ENCODE assay signal across 16 cellular contexts in the genomic region with DNA sequence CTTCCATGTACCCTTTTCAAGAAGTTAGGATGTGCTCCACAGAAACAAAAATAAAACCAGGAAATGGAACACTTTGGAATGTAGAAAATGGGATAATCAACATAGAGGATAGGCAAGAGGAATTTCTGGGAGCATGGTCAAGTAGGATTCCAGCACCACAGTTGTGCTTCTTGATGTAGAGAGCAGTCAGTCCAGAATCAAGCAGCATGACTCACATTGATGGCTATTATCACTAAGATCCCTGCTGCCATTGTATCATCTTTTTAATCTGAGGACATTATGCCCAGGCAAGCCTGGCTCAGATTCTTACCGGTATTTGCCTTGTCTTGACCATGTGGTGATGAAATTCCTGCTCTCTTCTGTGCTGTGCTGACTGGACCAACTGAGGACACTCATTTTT. TPM values are rescaled to one million over a fixed set of nuclear protein-coding genes. Genes with fewer than 3 reads are reported as not detected.
DNase-seq lines count a peak whose midpoint lies in the region; ATAC-seq and TF ChIP-seq lines count a peak whose summit lies in the region.
"Had no signal": no experiment of that assay in that cellular context is flagged by ENCODE, and none has a peak within 500 bp of the region (broad histone marks: within the 10 kb centered on the region; RNA-seq: fewer than 3 reads in every experiment).

No MANE protein-coding gene starts in this region.

- in situ Hi-C loops in astrocyte of the cerebellum (cut with HindIII; ENCODE audit: low sequenced_read_pairs): no loop called here

- DNase-seq in activated naive CD8-positive, alpha-beta T cell treated with anti-CD3 and anti-CD28 coated beads, Interleukin-2, amount 50 U/mL, for 24 hours: no peak
- DNase-seq in astrocyte of the cerebellum (ENCODE audit: low read depth) (peak; percentile 40), foreskin keratinocyte (peak; percentile 42 to 71), amniotic stem cell (lab: John Stamatoyannopoulos, UW) (no peak), OCI-M2 (lab: John Stamatoyannopoulos, UW; ENCODE audit: unreplicated experiment) (no peak)
- DNase-seq: activated CD4-positive, alpha-beta T cell treated with anti-CD3 and anti-CD28 coated beads, Interleukin-2, amount 50 U/mL, for 48 hours; KG1; NCI-H1694 treated with DMSO at 0.1 percent for 48 hours; NCI-H69; T1000 had no signal

- peaks cover 31% of the 10 kb centered on the region for H3K4me1 Mint-ChIP-seq in activated naive CD8-positive, alpha-beta T cell (ENCODE audit: low read depth)
- H3K4me1 Mint-ChIP-seq in activated naive CD8-positive, alpha-beta T cell treated with anti-CD3 and anti-CD28 coated beads, Interleukin-2, amount 50 U/mL, for 24 hours: peaks cover 9% of the 10 kb centered on the region
- H3K4me1 Mint-ChIP-seq in stimulated activated memory B cell treated with anti-CD40 and anti-IgM and Interleukin-4, amounts not matched to agents 10 μg/mL and 1 μg/mL and 100 μg/mL, for 72 hours: peaks cover 30% of the 10 kb centered on the region

- H3K27ac ChIP-seq in foreskin keratinocyte: no peak overlapping the region
- H3K27ac ChIP-seq: prostate gland, tibial nerve had no signal

- peaks cover 8% of the 10 kb centered on the region for H3K36me3 Mint-ChIP-seq in activated naive CD8-positive, alpha-beta T cell
- peaks cover 5% of the 10 kb centered on the region for H3K36me3 Mint-ChIP-seq in activated naive CD8-positive, alpha-beta T cell treated with anti-CD3 and anti-CD28 coated beads, Interleukin-2, amount 50 U/mL, for 24 hours (ENCODE audit: low read depth)
- H3K36me3 Mint-ChIP-seq in stimulated activated memory B cell treated with anti-CD40 and anti-IgM and Interleukin-4, amounts not matched to agents 10 μg/mL and 1 μg/mL and 100 μg/mL, for 72 hours: peaks cover 26% of the 10 kb centered on the region

- H3K9me3 Mint-ChIP-seq in activated naive CD8-positive, alpha-beta T cell (ENCODE audit: low read depth): no peaks in the 10 kb centered on the region
- no peaks in the 10 kb centered on the region for H3K9me3 Mint-ChIP-seq in activated naive CD8-positive, alpha-beta T cell treated with anti-CD3 and anti-CD28 coated beads, Interleukin-2, amount 50 U/mL, for 24 hours
- H3K9me3 Mint-ChIP-seq in stimulated activated memory B cell treated with anti-CD40 and anti-IgM and Interleukin-4, amounts not matched to agents 10 μg/mL and 1 μg/mL and 100 μg/mL, for 72 hours: no peaks in the 10 kb centered on the region
- H3K9me3 Mint-ChIP-seq: activated T-helper 17 cell treated with anti-CD3 and anti-CD28 coated beads, Interleukin-2, amount 50 U/mL, for 72 hours had no signal

- no peaks in the 10 kb centered on the region for H3K4me1 ChIP-seq in foreskin keratinocyte

- H3K27me3 Mint-ChIP-seq in activated naive CD8-positive, alpha-beta T cell: no peaks in the 10 kb centered on the region
- no peaks in the 10 kb centered on the region for H3K27me3 Mint-ChIP-seq in activated naive CD8-positive, alpha-beta T cell treated with anti-CD3 and anti-CD28 coated beads, Interleukin-2, amount 50 U/mL, for 24 hours
- no peaks in the 10 kb centered on the region for H3K27me3 Mint-ChIP-seq in stimulated activated memory B cell treated with anti-CD40 and anti-IgM and Interleukin-4, amounts not matched to agents 10 μg/mL and 1 μg/mL and 100 μg/mL, for 72 hours
- H3K27me3 Mint-ChIP-seq: activated T-helper 17 cell treated with anti-CD3 and anti-CD28 coated beads, Interleukin-2, amount 50 U/mL, for 72 hours had no signal

- H3K4me3 Mint-ChIP-seq in activated naive CD8-positive, alpha-beta T cell: no peak overlapping the region
- H3K4me3 Mint-ChIP-seq in activated naive CD8-positive, alpha-beta T cell treated with anti-CD3 and anti-CD28 coated beads, Interleukin-2, amount 50 U/mL, for 24 hours: no peak overlapping the region
- H3K4me3 Mint-ChIP-seq in stimulated activated memory B cell treated with anti-CD40 and anti-IgM and Interleukin-4, amounts not matched to agents 10 μg/mL and 1 μg/mL and 100 μg/mL, for 72 hours: no peak overlapping the region
- H3K4me3 Mint-ChIP-seq: activated T-helper 17 cell treated with anti-CD3 and anti-CD28 coated beads, Interleukin-2, amount 50 U/mL, for 72 hours had no signal

- H3K27me3 ChIP-seq in foreskin keratinocyte: no peaks in the 10 kb centered on the region
- H3K27me3 ChIP-seq: tibial nerve had no signal

- ATAC-seq in activated naive CD8-positive, alpha-beta T cell treated with anti-CD3 and anti-CD28 coated beads, Interleukin-2, amount 50 U/mL, for 24 hours: no peak
- peak; percentile 46 for ATAC-seq in foreskin keratinocyte
- no peak for ATAC-seq in stimulated activated memory B cell treated with anti-CD40 and anti-IgM and Interleukin-4, amounts not matched to agents 10 μg/mL and 1 μg/mL and 100 μg/mL, for 72 hours
- no peak for ATAC-seq in HG03196 (IDR thresholded peaks at IDR 0.05; ENCODE audit: unreplicated experiment)
- ATAC-seq: activated T-helper 17 cell treated with anti-CD3 and anti-CD28 coated beads, Interleukin-2, amount 50 U/mL, for 72 hours had no signal

- H3K4me3 ChIP-seq in astrocyte of the cerebellum (ENCODE audit: low read depth, low read length): no peak overlapping the region
- H3K4me3 ChIP-seq: prostate gland, tibial nerve had no signal

- TF ChIP-seq CTCF in astrocyte of the cerebellum (IDR thresholded peaks at IDR 0.05; ENCODE audit: low read depth, low read length, missing control alignments) (no peak), foreskin keratinocyte (conservative IDR thresholded peaks at IDR 0.05) (no peak)

- peak overlapping the region; percentile 52 for H3K27ac Mint-ChIP-seq in activated naive CD8-positive, alpha-beta T cell
- H3K27ac Mint-ChIP-seq in activated naive CD8-positive, alpha-beta T cell treated with anti-CD3 and anti-CD28 coated beads, Interleukin-2, amount 50 U/mL, for 24 hours: no peak overlapping the region
- H3K27ac Mint-ChIP-seq in stimulated activated memory B cell treated with anti-CD40 and anti-IgM and Interleukin-4, amounts not matched to agents 10 μg/mL and 1 μg/mL and 100 μg/mL, for 72 hours: peak overlapping the region; percentile 46
- H3K27ac Mint-ChIP-seq: activated T-helper 17 cell treated with anti-CD3 and anti-CD28 coated beads, Interleukin-2, amount 50 U/mL, for 72 hours had no signal

RNA-seq across cellular contexts. Expression of a gene that starts 5.7 kb away (rescaled TPM):
- 8.0 and 10.2 TPM in 2 replicates for total RNA-seq in foreskin keratinocyte
- 9.0 and 9.1 TPM in 2 replicates for polyA plus RNA-seq in foreskin keratinocyte

RNA-seq across cellular contexts. Expression of a gene that starts 5.7 kb away (rescaled TPM):
- total RNA-seq in foreskin keratinocyte: 0.07 TPM in 1 of 2 replicates, not detected in the other
- 0.03 and 0.04 TPM in 2 replicates for polyA plus RNA-seq in foreskin keratinocyte

RNA-seq across cellular contexts. Expression of a gene that starts 50.0 kb away (rescaled TPM):
- 23.4 and 26.0 TPM in 2 replicates for total RNA-seq in foreskin keratinocyte
- 7.0 and 7.6 TPM in 2 replicates for polyA plus RNA-seq in foreskin keratinocyte

Comparison
In these comparisons a context has a peak if more than half of its experiments do, and no peak if none do; other contexts are left out.
1. DNase-seq: peak in astrocyte of the cerebellum (single experiment) and foreskin keratinocyte (2 of 2); none in activated naive CD8-positive, alpha-beta T cell treated with anti-CD3 and anti-CD28 coated beads, Interleukin-2, amount 50 U/mL, for 24 hours (single experiment), amniotic stem cell (single experiment) and OCI-M2 (single experiment).